Comparison of ENCODE assay signal across 15 cellular contexts in genomic region chr4:52718123-52718522, GRCh38. TPM values are rescaled to one million over a fixed set of nuclear protein-coding genes. Genes with fewer than 3 reads are reported as not detected.
DNase-seq lines count a peak whose midpoint lies in the region; ATAC-seq and TF ChIP-seq lines count a peak whose summit lies in the region.
"Had no signal": no experiment of that assay in that cellular context is flagged by ENCODE, and none has a peak within 500 bp of the region (broad histone marks: within the 10 kb centered on the region; RNA-seq: fewer than 3 reads in every experiment).

No MANE protein-coding gene starts in this region.

- H3K4me3 ChIP-seq in HCT116 (replicated peaks in 1 of 2; ENCODE audit: low read depth in 1 of 2, low read length in 2 of 2) (no peak overlapping the region), fibroblast of pulmonary artery (replicated peaks; ENCODE audit: low read depth, low read length) (no peak overlapping the region)
- H3K4me3 ChIP-seq: pancreas, transverse colon had no signal

- RAD21 ChIA-PET in HCT116 (lab: Charles Lee; ENCODE audit: low non-redundant PET in 1 of 2, low total read pairs in 2 of 2, uncharacterized antibody in 2 of 2, unreplicated experiment in 2 of 2) = no interaction called here

- TF ChIP-seq CTCF in HCT116 (IDR thresholded peaks at IDR 0.05 in 2 of 3, conservative IDR thresholded peaks at IDR 0.05 in 1 of 3; ENCODE audit: borderline replicate concordance in 1 of 3, insufficient read depth in 1 of 3, low read depth in 2 of 3, low read length in 2 of 3) (no peak), fibroblast of pulmonary artery (IDR thresholded peaks at IDR 0.05; ENCODE audit: low read length, missing control alignments) (no peak)

- BruUV-seq in HCT116 (replicated peaks; lab: Mats Ljungman, UMichigan) = no TSS peak

- TF ChIP-seq RAD21 in HCT116 (IDR thresholded peaks at IDR 0.05; ENCODE audit: low read depth) = no peak

- H3K4me2 ChIP-seq in HCT116 (ENCODE audit: low read length) = no peak overlapping the region

- peaks cover 22% of the 10 kb centered on the region for H3K79me2 ChIP-seq in HCT116 (ENCODE audit: insufficient read depth, low read length)

- POLR2A ChIA-PET in HCT116 (lab: Charles Lee) = no interaction called here

- ATAC-seq in HCT116 = no peak
- no peak for ATAC-seq in HG02588 (IDR thresholded peaks at IDR 0.05; ENCODE audit: unreplicated experiment)
- ATAC-seq: pancreas had no signal

- H3K27ac ChIP-seq in HCT116 (ENCODE audit: low read depth, low read length) = peak overlapping the region; percentile 26; the same call in 1 of the 2 replicates
- H3K27ac ChIP-seq: pancreas, transverse colon had no signal

- no peak overlapping the region for H3K9ac ChIP-seq in HCT116 (ENCODE audit: low read length)

- no peak for TF ChIP-seq POLR2A in HCT116 (IDR thresholded peaks at IDR 0.05; ENCODE audit: borderline replicate concordance, extremely low read depth, insufficient read depth, insufficient read length)

- CTCF ChIA-PET in HCT116 (lab: Charles Lee) = no interaction called here

- DNase-seq in ELR (ENCODE audit: low read depth) = peak; percentile 68
- DNase-seq in HCT116 (ENCODE audit: low read depth, low spot score) = no peak
- peak; percentile 65 for DNase-seq in RKO (ENCODE audit: low spot score)
- DNase-seq in fibroblast of pulmonary artery (ENCODE audit: low read depth) = peak; percentile 12
- DNase-seq in NCI-H748 (lab: John Stamatoyannopoulos, UW; ENCODE audit: unreplicated experiment) = no peak
- no peak for DNase-seq in NCI-H2196 treated with DMSO at 0.1 percent for 48 hours (lab: John Stamatoyannopoulos, UW; ENCODE audit: unreplicated experiment)
- DNase-seq in stimulated activated CD4-positive, alpha-beta T cell treated with anti-CD3 and anti-CD28 coated beads, Interleukin-4, amount 100 ng/mL, for 1 hour = no peak
- DNase-seq: activated CD4-positive, alpha-beta T cell treated with anti-CD3 and anti-CD28 coated beads, Interleukin-2, amount 10 ng/mL, durations not matched to agents 24 days and 14 days; activated naive CD4-positive, alpha-beta T cell treated with anti-CD3 and anti-CD28 coated beads for 36 hours; CD4-positive, alpha-beta T cell; HFFc6; NCI-H2081 treated with DMSO at 0.1 percent for 48 hours; pancreas; transverse colon had no signal

- H3K4me1 ChIP-seq in HCT116 (ENCODE audit: control insufficient read depth in 1 of 2, insufficient read depth in 2 of 2, low read length in 2 of 2) = peaks cover 12 to 31% of the 10 kb centered on the region in 2 experiments

- peaks cover 24 to 34% of the 10 kb centered on the region in 2 experiments for H3K36me3 ChIP-seq in HCT116 (ENCODE audit: control insufficient read depth in 1 of 2, insufficient read depth in 2 of 2, low read length in 2 of 2)

- H2AFZ ChIP-seq in HCT116 (ENCODE audit: low read depth, low read length, poor library complexity, severe bottlenecking) = no peak overlapping the region

- H3K9me3 ChIP-seq in HCT116 (ENCODE audit: control insufficient read depth in 1 of 2, insufficient read depth in 1 of 2, low read depth in 1 of 2, low read length in 2 of 2) = no peaks in the 10 kb centered on the region
- H3K9me3 ChIP-seq: pancreas, transverse colon had no signal

- intact Hi-C loops in HCT116 (cut with micrococcal nuclease) = no loop called here

- H4K20me1 ChIP-seq in HCT116 (ENCODE audit: insufficient read depth) = peaks cover 5% of the 10 kb centered on the region; the same call in 1 of the 2 replicates

- H3K27me3 ChIP-seq in HCT116 (ENCODE audit: insufficient read depth, low read length) = no peaks in the 10 kb centered on the region
- H3K27me3 ChIP-seq: pancreas, transverse colon had no signal

- no peaks in the 10 kb centered on the region for H3K9me2 ChIP-seq in HCT116 (ENCODE audit: insufficient read depth)

TF ChIP-seq in HCT116, 20 proteins besides CTCF, POLR2A, EP300 and RAD21:
- no peak for TF ChIP-seq ATF3 (IDR thresholded peaks at IDR 0.05)
- no peak for TF ChIP-seq ZBTB33 (IDR thresholded peaks at IDR 0.05; ENCODE audit: extremely low read depth, insufficient replicate concordance, low read length)
- no peak for TF ChIP-seq CEBPB (IDR thresholded peaks at IDR 0.05; ENCODE audit: low read depth)

RNA-seq across cellular contexts. Expression of gene ERVMER34-1, which starts 33.1 kb away (rescaled TPM):
- 17.5 TPM for total RNA-seq in HCT116 (2021; ENCODE audit: unreplicated experiment)
- 6.0 and 9.0 TPM in 2 replicates for polyA plus RNA-seq in HCT116 (2012)
- total RNA-seq: CD4-positive, alpha-beta T cell; HFFc6 had no signal

RNA-seq across cellular contexts. Expression of gene USP46, which starts 59.0 kb away (rescaled TPM):
- 36.6 TPM for total RNA-seq in HCT116 (2021; ENCODE audit: unreplicated experiment)
- 10.7 and 12.6 TPM in 2 replicates for polyA plus RNA-seq in HCT116 (2012)

Comparison
In these comparisons a context has a peak if more than half of its experiments do, and no peak if none do; other contexts are left out.
1. DNase-seq: peak in ELR (single experiment), RKO (single experiment) and fibroblast of pulmonary artery (single experiment); none in HCT116 (single experiment), NCI-H748 (single experiment), NCI-H2196 treated with DMSO at 0.1 percent for 48 hours (single experiment) and stimulated activated CD4-positive, alpha-beta T cell treated with anti-CD3 and anti-CD28 coated beads, Interleukin-4, amount 100 ng/mL, for 1 hour (single experiment).